24 cellular contexts compared by ENCODE assay signal in genomic region chr1:179793281-179793680, GRCh38.
"Had no signal": no experiment of that assay in that cellular context is flagged by ENCODE, and none has a peak within 500 bp of the region (broad histone marks: within the 10 kb centered on the region; RNA-seq: fewer than 3 reads in every experiment).

No MANE protein-coding gene starts in this region.

- H3K27ac ChIP-seq: body of pancreas, breast epithelium, SJCRH30, SK-N-MC had no signal

- DNase-seq: activated CD4-positive, alpha-beta T cell treated with anti-CD3 and anti-CD28 coated beads, Interleukin-2, amount 10 ng/mL, durations not matched to agents 24 days and 14 days; activated CD4-positive, alpha-beta T cell treated with anti-CD3 and anti-CD28 coated beads, Interleukin-2, amount 50 U/mL, for 4 hours; activated CD8-positive, alpha-beta T cell treated with anti-CD3 and anti-CD28 coated beads for 36 hours; activated gamma-delta T cell; activated naive CD4-positive, alpha-beta T cell treated with Interleukin-2 at 50 U/mL for 16 hours; activated naive CD8-positive, alpha-beta T cell treated with anti-CD3 and anti-CD28 coated beads, Interleukin-2, amount 10 ng/mL, durations not matched to agents 7 days and 5 days; activated T-cell treated with anti-CD3 and anti-CD28 coated beads, Interleukin-2, amount 50 U/mL, for 24 hours; body of pancreas; Kasumi-1; MG63; NCI-H1048; NCI-H1105 treated with DMSO at 0.1 percent for 48 hours; NCI-H1436; NCI-H187; NCI-H2029 treated with DMSO at 0.1 percent for 48 hours; NCI-H2107; NCI-H345; NCI-H524 treated with DMSO at 0.1 percent for 48 hours; SHP77; SJCRH30; T1000 had no signal

- ATAC-seq: activated CD8-positive, alpha-beta T cell treated with anti-CD3 and anti-CD28 coated beads for 36 hours; body of pancreas; Panc1 had no signal

- H3K4me1 ChIP-seq: body of pancreas, breast epithelium, SJCRH30 had no signal

- H3K36me3 ChIP-seq: breast epithelium, MG63, SJCRH30 had no signal

- H3K27me3 ChIP-seq: body of pancreas, breast epithelium, MG63, SJCRH30 had no signal

- H3K9me3 ChIP-seq: body of pancreas, breast epithelium, MG63, SJCRH30 had no signal

- H3K4me3 ChIP-seq: body of pancreas, breast epithelium, MG63, SJCRH30, SK-N-MC had no signal
